ENCODE assay signal across 8 cellular contexts in the genomic region with DNA sequence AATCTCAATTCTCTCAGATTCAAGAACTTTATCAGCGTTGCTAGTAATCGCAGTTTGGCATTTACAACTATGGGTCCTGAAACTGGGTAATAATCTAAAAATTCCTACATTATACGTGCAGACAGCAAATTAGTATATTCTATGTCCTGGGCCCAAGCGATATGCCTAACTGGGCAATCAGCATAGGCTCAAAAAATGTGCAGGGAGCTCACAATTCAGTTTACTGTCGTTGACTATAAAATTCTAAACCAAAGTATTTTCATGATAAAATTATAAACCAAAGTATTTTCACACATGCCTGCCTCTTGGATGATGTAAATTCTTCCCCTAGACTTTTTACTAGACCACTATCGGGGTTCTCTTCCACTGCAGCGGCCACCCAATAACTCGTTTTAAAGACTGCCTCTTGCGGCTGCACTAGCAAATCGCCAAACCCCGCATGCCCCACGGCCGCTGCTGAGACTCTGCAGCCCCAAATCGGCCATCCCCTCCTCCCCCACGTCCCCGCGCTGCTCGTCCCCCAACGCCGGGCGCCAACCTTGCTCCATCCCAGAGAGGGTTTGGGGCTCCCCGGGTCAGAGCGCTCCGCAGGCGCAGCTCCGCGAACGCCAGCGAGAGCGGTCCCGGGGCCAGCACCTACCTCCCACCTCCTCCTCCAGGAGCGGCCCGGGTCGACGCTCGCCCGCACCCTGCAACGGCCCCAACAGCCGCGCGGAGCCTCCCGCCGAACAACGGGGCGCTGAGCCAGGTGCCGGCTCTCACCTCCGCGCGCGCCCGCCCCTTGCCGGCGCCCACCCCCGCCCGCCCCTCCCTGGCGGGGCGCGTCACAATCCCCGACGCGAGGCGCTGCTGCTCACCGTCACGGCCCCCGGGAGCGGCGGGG. TPM values are rescaled to one million over a fixed set of nuclear protein-coding genes. Genes with fewer than 3 reads are reported as not detected.
DNase-seq lines count a peak whose midpoint lies in the region; ATAC-seq and TF ChIP-seq lines count a peak whose summit lies in the region.

No MANE protein-coding gene starts in this region.

- no peaks in the 10 kb centered on the region for H3K9me2 ChIP-seq in hepatocyte (replicated peaks; ENCODE audit: insufficient read depth)

- 2 to 12% (median 6%) methylated on average over 12 to 67 of the region's 67 CpGs for WGBS in adrenal gland, 4 donors
- 4% methylated on average over 37 of the region's 67 CpGs for WGBS in hepatocyte (ENCODE audit: low lambda C conversion rate, missing lambda C conversion rate)

- H2AFZ ChIP-seq in hepatocyte, result peak overlapping the region; percentile 74

- H3K4me1 ChIP-seq in adrenal gland (replicated peaks in 1 of 2) (peaks cover 0 to 6% of the 10 kb centered on the region in 2 donors), hepatocyte (ENCODE audit: insufficient read depth) (peaks cover 13% of the 10 kb centered on the region)

- peak; percentile 56 for TF ChIP-seq CTCF in 22Rv1 (IDR thresholded peaks at IDR 0.05)
- TF ChIP-seq CTCF in adrenal gland (IDR thresholded peaks at IDR 0.05), result peak in 2 of 6 experiments; percentile 35 to 36
- TF ChIP-seq CTCF in hepatocyte (IDR thresholded peaks at IDR 0.05; ENCODE audit: poor library complexity), result peak; percentile 45
- TF ChIP-seq CTCF in retinal pigment epithelial cell (conservative IDR thresholded peaks at IDR 0.05; ENCODE audit: low read depth, low read length), result peak; percentile 32

- intact Hi-C loops in adrenal gland (cut with DNase I), result no loop called here

- H3K36me3 ChIP-seq in adrenal gland (replicated peaks in 1 of 2) (no peaks in the 10 kb centered on the region), hepatocyte (replicated peaks; ENCODE audit: insufficient read depth, low read depth) (no peaks in the 10 kb centered on the region)

- peaks cover 48% of the 10 kb centered on the region for H3K79me2 ChIP-seq in hepatocyte

- H3K4me3 ChIP-seq in adrenal gland (peak overlapping the region; percentile 35 to 94 (median 68)), hepatocyte (peak overlapping the region; percentile 89), retinal pigment epithelial cell (ENCODE audit: low read length) (peak overlapping the region; percentile 80)

- no peaks in the 10 kb centered on the region for H3K9me3 ChIP-seq in adrenal gland (replicated peaks in 1 of 3)
- H3K9me3 ChIP-seq in hepatocyte (ENCODE audit: low read depth), result no peaks in the 10 kb centered on the region

- no peaks in the 10 kb centered on the region for H3K27me3 ChIP-seq in adrenal gland
- H3K27me3 ChIP-seq in hepatocyte, result no peaks in the 10 kb centered on the region

- DNase-seq in GM03348 (ENCODE audit: low spot score) (peak; percentile 50), NCI-H446 treated with DMSO at 0.1 percent for 48 hours (lab: John Stamatoyannopoulos, UW) (peak; percentile 56), adrenal gland (peak in 6 of 7 donors; percentile 50 to 80 (median 64)), hepatocyte (ENCODE audit: low spot score) (peak; percentile 73), retinal pigment epithelial cell (ENCODE audit: low read depth) (no peak), iPS-NIHi11 (ENCODE audit: low spot score) (no peak)

- ATAC-seq in HG02943 (IDR thresholded peaks at IDR 0.05; ENCODE audit: low read depth, unreplicated experiment), result peak; percentile 27

- TF ChIP-seq POLR2A in adrenal gland (IDR thresholded peaks at IDR 0.05), result no peak

- H3K4me2 ChIP-seq in hepatocyte, result peak overlapping the region; percentile 88

- H3K27ac ChIP-seq in 22Rv1 (peak overlapping the region; percentile 90), adrenal gland (peak overlapping the region in 4 of 5 donors; percentile 33 to 91 (median 82)), hepatocyte (peak overlapping the region; percentile 91)

- peaks cover 3% of the 10 kb centered on the region for H4K20me1 ChIP-seq in hepatocyte (ENCODE audit: insufficient read depth, poor library complexity, severe bottlenecking)

RNA-seq across cellular contexts. Expression of gene SSX2IP, which starts 0.5 kb away (rescaled TPM):
- total RNA-seq in adrenal gland (1 to 10 TPM; 2.1 to 5.8 (median 4.1) TPM), hepatocyte (38.0 and 39.9 TPM in 2 replicates)
- polyA plus RNA-seq in adrenal gland (10 to 100 TPM in 1 of 3 donors, 1 to 10 TPM in 2; 1.3 to 10.0 (median 2.5) TPM), hepatocyte (17.1 and 26.5 TPM in 2 replicates)

Comparison
In these comparisons a context has a peak if more than half of its experiments do, and no peak if none do; other contexts are left out.
1. DNase-seq: peak in GM03348 (single experiment), NCI-H446 treated with DMSO at 0.1 percent for 48 hours (single experiment), adrenal gland (6 of 7) and hepatocyte (single experiment); none in retinal pigment epithelial cell (single experiment) and iPS-NIHi11 (single experiment).
2. Peak in every context shown above with its lines, with median percentiles within 50 percentile points of each other: H3K27ac ChIP-seq and H3K4me3 ChIP-seq.